In the genomic region with DNA sequence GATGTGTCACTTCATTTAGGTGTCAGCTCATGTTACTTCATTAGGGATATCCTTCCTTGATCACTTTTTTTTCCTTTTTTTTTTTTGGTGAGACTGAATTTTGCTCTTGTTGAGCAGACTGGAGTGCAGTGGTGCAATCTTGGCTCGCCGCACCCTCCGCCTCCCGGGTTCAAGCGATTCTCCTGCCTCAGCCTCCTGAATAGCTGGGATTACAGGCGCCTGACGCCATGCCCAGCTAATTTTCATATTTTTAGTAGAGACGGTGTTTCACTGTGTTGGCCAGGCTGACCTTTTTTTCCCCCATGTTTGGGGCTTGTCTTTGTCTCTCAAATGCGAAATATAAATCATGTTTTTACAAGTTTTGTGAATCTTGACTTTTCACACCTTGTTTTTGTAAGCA, we compare ENCODE assay signal across 3 cellular contexts.
"Had no signal": no experiment of that assay in that cellular context is flagged by ENCODE, and none has a peak within 500 bp of the region (broad histone marks: within the 10 kb centered on the region; RNA-seq: fewer than 3 reads in every experiment).

No MANE protein-coding gene starts in this region.

- DNase-seq: GDM1, GF-D8 had no signal

- ATAC-seq: GM12878 had no signal

- H3K4me3 ChIP-seq: GM12878 had no signal
